In genomic region chr21:26845066-26845749, GRCh38 we compare ENCODE assay signal across 8 cellular contexts.
DNase-seq lines count a peak whose midpoint lies in the region; ATAC-seq and TF ChIP-seq lines count a peak whose summit lies in the region.

Gene ADAMTS1, minus strand, starts transcription at chr21:26845409. Its CDS starts 455 bp downstream, at chr21:26844954.

- H3K4me3 ChIP-seq in cardiac fibroblast (replicated peaks in 1 of 2; ENCODE audit: low read depth in 2 of 2, low read length in 2 of 2) (peak within 1 kb of the TSS; percentile 79 to 98), iPS-18a (ENCODE audit: low read length) (peak within 1 kb of the TSS; percentile 87), rectal smooth muscle tissue (ENCODE audit: low read length) (peak within 1 kb of the TSS; percentile 63)

- peaks cover 22% of the 10 kb centered on the region for H3K27me3 ChIP-seq in iPS-18a (ENCODE audit: control insufficient read depth, insufficient read depth, low read length)
- no peaks in the 10 kb centered on the region for H3K27me3 ChIP-seq in rectal smooth muscle tissue (ENCODE audit: control insufficient read depth, insufficient read depth, low read length)

- peak within 1 kb of the TSS; percentile 81 for H3K9ac ChIP-seq in iPS-18a (ENCODE audit: low read length)
- peak within 1 kb of the TSS; percentile 55 for H3K9ac ChIP-seq in rectal smooth muscle tissue (ENCODE audit: low read length)

- peaks cover 12% of the 10 kb centered on the region for H3K4me1 ChIP-seq in iPS-18a (ENCODE audit: control insufficient read depth, low read depth, low read length)
- H3K4me1 ChIP-seq in rectal smooth muscle tissue (ENCODE audit: control insufficient read depth, insufficient read depth, low read length), result peaks cover 3% of the 10 kb centered on the region

- ATAC-seq in HG03457 (IDR thresholded peaks at IDR 0.05; ENCODE audit: unreplicated experiment), result no peak

- H3K9me3 ChIP-seq in iPS-18a (ENCODE audit: control insufficient read depth, low read depth, low read length), result no peaks in the 10 kb centered on the region

- TF ChIP-seq CTCF in cardiac fibroblast (IDR thresholded peaks at IDR 0.05; ENCODE audit: low read depth, low read length), result no peak

- peak; percentile 72 for DNase-seq in SIG-M5 treated with dmso at 0.1 percent for 504 hours (lab: John Stamatoyannopoulos, UW; ENCODE audit: unreplicated experiment)
- no peak for DNase-seq in SIG-M5 (lab: John Stamatoyannopoulos, UW)
- DNase-seq in OCI-M1 (lab: John Stamatoyannopoulos, UW), result peak; percentile 95
- DNase-seq in cardiac fibroblast (ENCODE audit: low read depth in 2 of 2), result peak; percentile 91 to 97
- DNase-seq in SHP77 (lab: John Stamatoyannopoulos, UW), result no peak

- peaks cover 21% of the 10 kb centered on the region for H3K36me3 ChIP-seq in iPS-18a (ENCODE audit: control insufficient read depth, low read depth, low read length)
- H3K36me3 ChIP-seq in rectal smooth muscle tissue (ENCODE audit: control insufficient read depth, insufficient read depth, low read length), result peaks cover 4% of the 10 kb centered on the region

- no peak within 1 kb of the TSS for H3K27ac ChIP-seq in iPS-18a (ENCODE audit: low read length)
- H3K27ac ChIP-seq in rectal smooth muscle tissue (ENCODE audit: low read depth, low read length), result peak within 1 kb of the TSS; percentile 88

Comparison
In these comparisons a context has a peak if more than half of its experiments do, and no peak if none do; other contexts are left out.
1. DNase-seq: peak in SIG-M5 treated with dmso at 0.1 percent for 504 hours (single experiment), OCI-M1 (single experiment) and cardiac fibroblast (2 of 2); none in SIG-M5 (single experiment) and SHP77 (0 of 2).
2. Peak in every context shown above with its lines, with median percentiles within 50 percentile points of each other: H3K4me3 ChIP-seq.